In genomic region chr1:192794768-192795035, GRCh38 we compare ENCODE assay signal across 29 cellular contexts.
"Had no signal": no experiment of that assay in that cellular context is flagged by ENCODE, and none has a peak within 500 bp of the region (broad histone marks: within the 10 kb centered on the region; RNA-seq: fewer than 3 reads in every experiment).

No MANE protein-coding gene starts in this region.

- H3K4me1 ChIP-seq: colonic mucosa, gastrocnemius medialis, psoas muscle, right lobe of liver, suprapubic skin, transverse colon, upper lobe of right lung had no signal

- H3K27me3 ChIP-seq: colonic mucosa, gastrocnemius medialis, hepatocyte, neural progenitor cell, ovary, right lobe of liver, suprapubic skin, transverse colon, upper lobe of right lung had no signal

- H3K27ac Mint-ChIP-seq: dendritic cell treated with granulocyte-macrophage colony-stimulating factor and Interleukin-4, amounts not matched to agents 40 ng/mL and 50 ng/mL, for 4 days; endodermal cell; memory B cell; naive thymus-derived CD4-positive, alpha-beta T cell; nephron; neural progenitor cell; stimulated activated memory B cell treated with anti-CD40 and anti-IgM and Interleukin-4, amounts not matched to agents 10 μg/mL and 1 μg/mL and 100 μg/mL, for 72 hours; stimulated activated naive CD8-positive, alpha-beta T cell treated with anti-CD3 and anti-CD28 coated beads, Interleukin-15, Interleukin-2, amounts not matched to agents 100 ng/mL and 50 ng/mL, for 24 hours had no signal

- H2AFZ ChIP-seq: hepatocyte, neural progenitor cell had no signal

- H3K79me2 ChIP-seq: hepatocyte had no signal

- FAIRE-seq: kidney had no signal

- ATAC-seq: esophagus mucosa; gastrocnemius medialis; left lobe of liver; mucosa of descending colon; naive thymus-derived CD4-positive, alpha-beta T cell; psoas muscle; right lobe of liver; stimulated activated memory B cell treated with anti-CD40 and anti-IgM and Interleukin-4, amounts not matched to agents 10 μg/mL and 1 μg/mL and 100 μg/mL, for 72 hours; upper lobe of right lung had no signal

- H3K27ac ChIP-seq: colonic mucosa, epithelial cell of prostate, gastrocnemius medialis, hepatocyte, neural progenitor cell, ovary, psoas muscle, right lobe of liver, suprapubic skin, upper lobe of right lung had no signal

- H3K9ac ChIP-seq: neural progenitor cell had no signal

- H3K4me3 ChIP-seq: colonic mucosa, gastrocnemius medialis, hepatocyte, lung, mucosa of descending colon, neural progenitor cell, ovary, psoas muscle, right lobe of liver, suprapubic skin, transverse colon, upper lobe of right lung had no signal

- H3K4me1 Mint-ChIP-seq: nephron; neural progenitor cell; stimulated activated memory B cell treated with anti-CD40 and anti-IgM and Interleukin-4, amounts not matched to agents 10 μg/mL and 1 μg/mL and 100 μg/mL, for 72 hours had no signal

- H3K27me3 Mint-ChIP-seq: dendritic cell treated with granulocyte-macrophage colony-stimulating factor and Interleukin-4, amounts not matched to agents 40 ng/mL and 50 ng/mL, for 4 days; stimulated activated memory B cell treated with anti-CD40 and anti-IgM and Interleukin-4, amounts not matched to agents 10 μg/mL and 1 μg/mL and 100 μg/mL, for 72 hours; stimulated activated naive CD8-positive, alpha-beta T cell treated with anti-CD3 and anti-CD28 coated beads, Interleukin-15, Interleukin-2, amounts not matched to agents 100 ng/mL and 50 ng/mL, for 24 hours had no signal

- H3K4me3 Mint-ChIP-seq: dendritic cell treated with granulocyte-macrophage colony-stimulating factor and Interleukin-4, amounts not matched to agents 40 ng/mL and 50 ng/mL, for 4 days; endodermal cell; memory B cell; naive thymus-derived CD4-positive, alpha-beta T cell; nephron; neural progenitor cell; stimulated activated memory B cell treated with anti-CD40 and anti-IgM and Interleukin-4, amounts not matched to agents 10 μg/mL and 1 μg/mL and 100 μg/mL, for 72 hours; stimulated activated naive CD8-positive, alpha-beta T cell treated with anti-CD3 and anti-CD28 coated beads, Interleukin-15, Interleukin-2, amounts not matched to agents 100 ng/mL and 50 ng/mL, for 24 hours had no signal

- H3K36me3 ChIP-seq: colonic mucosa, gastrocnemius medialis, neural progenitor cell, ovary, right lobe of liver, suprapubic skin, transverse colon, upper lobe of right lung had no signal

- H3K4me2 ChIP-seq: hepatocyte, neural progenitor cell had no signal

- H3K9me3 ChIP-seq: colonic mucosa, gastrocnemius medialis, mucosa of descending colon, ovary, psoas muscle, right lobe of liver, suprapubic skin, transverse colon, upper lobe of right lung had no signal

- H3K9me3 Mint-ChIP-seq: dendritic cell treated with granulocyte-macrophage colony-stimulating factor and Interleukin-4, amounts not matched to agents 40 ng/mL and 50 ng/mL, for 4 days; endodermal cell; memory B cell; nephron; neural progenitor cell; stimulated activated memory B cell treated with anti-CD40 and anti-IgM and Interleukin-4, amounts not matched to agents 10 μg/mL and 1 μg/mL and 100 μg/mL, for 72 hours; stimulated activated naive CD8-positive, alpha-beta T cell treated with anti-CD3 and anti-CD28 coated beads, Interleukin-15, Interleukin-2, amounts not matched to agents 100 ng/mL and 50 ng/mL, for 24 hours had no signal

- H3K36me3 Mint-ChIP-seq: memory B cell; naive thymus-derived CD4-positive, alpha-beta T cell; neural progenitor cell; stimulated activated memory B cell treated with anti-CD40 and anti-IgM and Interleukin-4, amounts not matched to agents 10 μg/mL and 1 μg/mL and 100 μg/mL, for 72 hours had no signal

- DNase-seq: colonic mucosa; effector CD8-positive, alpha-beta T cell; foreskin fibroblast; gastrocnemius medialis; head of caudate nucleus; kidney; mucosa of descending colon; naive thymus-derived CD4-positive, alpha-beta T cell; ovary; posterior cingulate gyrus; psoas muscle; right lobe of liver; stimulated activated CD4-positive, alpha-beta T cell treated with anti-CD3 and anti-CD28 coated beads, Interleukin-2, amount 100 ng/mL, for 24 hours; stimulated activated CD4-positive, alpha-beta T cell treated with anti-CD3 and anti-CD28 coated beads, Interleukin-4, amount 100 ng/mL, for 4 hours; transverse colon; upper lobe of right lung had no signal
